ENCODE assay signal across 1 cellular context in genomic region chr5:59829389-59829788, GRCh38.
TF ChIP-seq lines count a peak whose summit lies in the region.

No MANE protein-coding gene starts in this region.

TF ChIP-seq in WTC11, 78 proteins besides CTCF, POLR2A, EP300 and RAD21 (continued from another document):
- TF ChIP-seq HMGXB4 (CRISPR knock-in tag; IDR thresholded peaks at IDR 0.05), result no peak
